ENCODE assay signal across 8 cellular contexts in the genomic region with DNA sequence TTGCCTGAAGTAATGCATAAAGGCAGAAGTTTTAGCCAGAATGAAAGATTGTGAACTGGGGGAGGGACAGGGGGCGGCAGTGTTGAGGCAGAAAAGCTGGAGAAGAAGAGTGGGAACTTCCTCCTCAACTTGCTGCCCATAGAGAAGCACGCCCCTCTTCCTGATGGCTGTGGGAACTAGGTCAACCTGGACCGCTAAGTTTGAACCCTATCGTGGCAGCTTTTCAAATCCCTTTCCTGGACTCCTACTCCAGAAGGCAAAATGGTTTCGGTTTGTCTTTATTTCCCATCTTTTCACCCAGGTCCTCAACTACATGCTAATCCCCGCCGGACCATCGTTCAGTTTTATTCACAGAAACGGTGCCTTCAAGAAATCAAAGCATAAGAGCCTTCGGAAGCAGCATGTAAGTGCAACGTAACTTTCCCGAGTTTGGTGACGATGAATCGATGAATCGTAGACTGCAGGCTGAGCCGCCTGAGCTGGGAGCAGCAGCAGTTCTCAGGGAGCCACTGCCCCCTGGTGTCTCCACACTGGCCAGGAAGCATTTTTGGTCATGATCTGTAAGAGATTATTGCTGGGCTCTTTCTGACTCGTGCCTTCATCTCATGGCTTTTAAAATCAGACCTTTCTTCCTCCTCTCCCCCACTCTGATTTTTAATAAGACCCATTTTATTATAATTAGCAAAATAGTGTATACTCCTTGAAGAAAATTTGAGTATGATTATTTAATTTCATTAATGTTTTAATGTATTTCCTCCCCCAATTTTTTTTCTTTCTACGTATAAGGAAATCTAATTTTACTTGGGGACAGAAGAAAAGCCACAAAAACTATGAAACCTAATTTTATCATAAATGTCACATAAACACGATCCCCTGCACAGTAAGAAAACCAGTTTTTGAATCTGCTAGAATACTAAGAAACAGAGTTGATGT. TPM values are rescaled to one million over a fixed set of nuclear protein-coding genes. Genes with fewer than 3 reads are reported as not detected.
DNase-seq lines count a peak whose midpoint lies in the region; ATAC-seq and TF ChIP-seq lines count a peak whose summit lies in the region.

No MANE protein-coding gene starts in this region.

- peak; percentile 69 for TF ChIP-seq CTCF in A673 (conservative IDR thresholded peaks at IDR 0.05; ENCODE audit: low read depth, low read length)
- TF ChIP-seq CTCF in WERI-Rb-1 (IDR thresholded peaks at IDR 0.05; ENCODE audit: low read depth, low read length) = peak; percentile 92
- peak; percentile 95 for TF ChIP-seq CTCF in cardiac fibroblast (IDR thresholded peaks at IDR 0.05; ENCODE audit: low read depth, low read length)
- TF ChIP-seq CTCF in spleen (IDR thresholded peaks at IDR 0.05 in 8 of 11, conservative IDR thresholded peaks at IDR 0.05 in 3 of 11) = peak; percentile 69 to 89 (median 82)

- no TSS peak for BruUV-seq in A673 (replicated peaks; lab: Mats Ljungman, UMichigan)

- H3K36me3 ChIP-seq in A673 (ENCODE audit: insufficient read depth, low read length, poor library complexity, severe bottlenecking) = no peaks in the 10 kb centered on the region
- H3K36me3 ChIP-seq in WERI-Rb-1 = no peaks in the 10 kb centered on the region
- no peaks in the 10 kb centered on the region for H3K36me3 ChIP-seq in spleen

- H3K27me3 ChIP-seq in A673 (replicated peaks; ENCODE audit: insufficient read depth, low read depth, low read length, poor library complexity) (no peaks in the 10 kb centered on the region), WERI-Rb-1 (ENCODE audit: insufficient read depth, low read depth, severe bottlenecking) (no peaks in the 10 kb centered on the region), spleen (replicated peaks in 1 of 7) (no peaks in the 10 kb centered on the region)

- CTCF ChIA-PET in A673 (lab: Charles Lee) = interaction anchor here (0.6 to 1.2 kb wide), 2 partner anchors 51 to 224 kb away, joined by 3 to 4 read pairs; no protein-coding TSS in a partner anchor

- H3K9me3 ChIP-seq in A673 (ENCODE audit: low read depth, low read length, poor library complexity, severe bottlenecking) (no peaks in the 10 kb centered on the region), WERI-Rb-1 (ENCODE audit: severe bottlenecking) (no peaks in the 10 kb centered on the region), spleen (no peaks in the 10 kb centered on the region)

- POLR2A ChIA-PET in A673 (lab: Charles Lee; ENCODE audit: low non-redundant PET) = no interaction called here

- TF ChIP-seq POLR2A in spleen (IDR thresholded peaks at IDR 0.05) = peak in 1 of 3 donors; percentile 15

- peak overlapping the region; percentile 52 for H3K4me3 ChIP-seq in A673 (ENCODE audit: low read depth, low read length, poor library complexity, severe bottlenecking)
- H3K4me3 ChIP-seq in WERI-Rb-1 (ENCODE audit: low read depth, low read length) = peak overlapping the region; percentile 67
- peak overlapping the region; percentile 58 to 69 for H3K4me3 ChIP-seq in cardiac fibroblast (replicated peaks in 1 of 2; ENCODE audit: low read depth in 2 of 2, low read length in 2 of 2)
- peak overlapping the region; percentile 41 to 74 (median 54) for H3K4me3 ChIP-seq in spleen

- H3K27ac ChIP-seq in A673 (ENCODE audit: low read depth, low read length, poor library complexity, severe bottlenecking) = no peak overlapping the region
- peak overlapping the region; percentile 26; the same call in 1 of the 2 replicates for H3K27ac ChIP-seq in WERI-Rb-1
- peak overlapping the region; percentile 10 to 87 (median 82) for H3K27ac ChIP-seq in spleen

- intact Hi-C loops in A673 (cut with micrococcal nuclease; ENCODE audit: unreplicated experiment) (loop anchor here (10.0 kb wide), 1 partner anchor 225 kb away; no protein-coding TSS in a partner anchor), spleen (cut with DNase I; ENCODE audit: low total_unique reads) (loop anchor here (10.0 kb wide), 2 partner anchors 225 to 255 kb away; no protein-coding TSS in a partner anchor)

- peak; percentile 97 for ATAC-seq in GM18520 (IDR thresholded peaks at IDR 0.05; ENCODE audit: unreplicated experiment)
- ATAC-seq in HG03097 (IDR thresholded peaks at IDR 0.05; ENCODE audit: low FRiP score, unreplicated experiment) = peak; percentile 92

- DNase-seq in A673 (ENCODE audit: low spot score) = peak; percentile 72
- DNase-seq in NCI-H2171 treated with DMSO at 0.1 percent for 48 hours (lab: John Stamatoyannopoulos, UW) = peak; percentile 61
- DNase-seq in WERI-Rb-1 = peak; percentile 87
- DNase-seq in cardiac fibroblast (ENCODE audit: low read depth in 2 of 2) = peak; percentile 90 to 91
- peak; percentile 89 for DNase-seq in inferior parietal cortex (ENCODE audit: extremely low spot score)
- peak; percentile 93 for DNase-seq in spleen

- 3 to 6% (median 4%) methylated on average over 19 of the region's 19 CpGs for WGBS in spleen, 5 donors

- no peaks in the 10 kb centered on the region for H3K4me1 ChIP-seq in A673 (ENCODE audit: insufficient read depth, low read length, poor library complexity, severe bottlenecking)
- peaks cover 0 to 26% (median 11%) of the 10 kb centered on the region in 6 donors for H3K4me1 ChIP-seq in spleen

RNA-seq across cellular contexts. Expression of a gene that starts 21.4 kb away (rescaled TPM):
- not detected in 2 replicates for total RNA-seq in A673 (2021)
- 1 to 10 TPM in 4 of 7 donors, under 1 TPM in 1, not detected in 2; 0.88 to 8.2 (median 1.1) TPM for total RNA-seq in spleen
- 1 to 10 TPM; 1.4 to 3.1 (median 2.3) TPM for polyA plus RNA-seq in spleen
